9 cellular contexts compared by ENCODE assay signal in the genomic region with DNA sequence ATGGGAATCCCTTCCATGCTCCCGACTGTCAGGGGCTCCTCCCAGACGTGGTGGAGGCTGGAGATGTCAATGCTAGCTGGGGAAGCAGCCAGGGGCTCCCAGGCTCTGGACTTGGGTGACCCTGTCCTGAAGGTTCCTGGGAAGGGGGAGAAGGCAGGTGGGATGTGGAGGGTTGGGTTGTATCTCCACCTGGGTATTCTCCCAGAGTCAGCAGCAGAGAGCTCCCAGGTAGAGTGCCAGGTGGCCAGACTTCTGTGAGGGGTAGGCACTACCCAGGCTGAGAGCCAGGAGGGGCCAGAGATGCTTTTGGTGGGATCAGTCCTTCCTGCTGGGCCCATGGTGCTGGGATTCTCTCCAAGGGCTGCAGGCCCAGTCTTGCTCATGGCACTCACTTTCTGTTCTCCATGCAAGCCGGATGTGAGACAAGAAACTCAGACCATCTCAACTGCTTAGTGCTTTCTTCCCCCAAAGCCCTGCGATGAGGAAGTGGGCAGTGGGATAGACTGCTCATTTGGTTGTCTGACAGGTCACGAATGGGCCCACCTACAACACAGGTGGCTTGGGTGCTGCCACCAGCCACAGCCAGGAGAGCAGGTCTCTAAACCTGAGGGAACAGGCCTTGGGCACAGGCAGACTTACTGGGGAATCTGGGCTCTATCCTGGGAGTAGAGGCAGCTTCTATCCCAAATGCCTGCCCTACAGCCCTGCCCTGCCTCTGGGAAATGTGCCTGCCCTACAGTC. TPM values are rescaled to one million over a fixed set of nuclear protein-coding genes. Genes with fewer than 3 reads are reported as not detected.
A peak's percentile ranks its signal among the peaks of the same experiment; 100 is the strongest.
DNase-seq lines count a peak whose midpoint lies in the region; ATAC-seq and TF ChIP-seq lines count a peak whose summit lies in the region.
"Had no signal": no experiment of that assay in that cellular context is flagged by ENCODE, and none has a peak within 500 bp of the region (broad histone marks: within the 10 kb centered on the region; RNA-seq: fewer than 3 reads in every experiment).

No MANE protein-coding gene starts in this region.

- DNase-seq in left cardiac atrium (peak; percentile 15), right cardiac atrium (no peak), PC-3 (no peak), ureter (ENCODE audit: low spot score) (peak; percentile 57), MM.1S (no peak), NCI-H1694 treated with DMSO at 0.1 percent for 48 hours (lab: John Stamatoyannopoulos, UW) (no peak)
- no peak for DNase-seq in activated CD4-positive, CD25-positive, alpha-beta regulatory T cell (lab: John Stamatoyannopoulos, UW)

- H3K9me2 ChIP-seq in PC-3 (replicated peaks; ENCODE audit: low read length) (no peaks in the 10 kb centered on the region), MM.1S (replicated peaks; ENCODE audit: insufficient read depth, low read length) (no peaks in the 10 kb centered on the region)

- no peak overlapping the region for H3K4me3 ChIP-seq in right cardiac atrium (ENCODE audit: low read length)
- H3K4me3 ChIP-seq in PC-3 (ENCODE audit: low read length) = no peak overlapping the region
- H3K4me3 ChIP-seq in MM.1S (ENCODE audit: low read length) = no peak overlapping the region

- POLR2A ChIA-PET in PC-3 (lab: Charles Lee; ENCODE audit: unreplicated experiment) = no interaction called here

- no peaks in the 10 kb centered on the region for H4K20me1 ChIP-seq in PC-3 (ENCODE audit: low read length)
- no peaks in the 10 kb centered on the region for H4K20me1 ChIP-seq in MM.1S (ENCODE audit: insufficient read depth, low read length)

- H3K27ac ChIP-seq in right cardiac atrium (ENCODE audit: low read length) = no peak overlapping the region
- H3K27ac ChIP-seq in PC-3 (ENCODE audit: low read length) = peak overlapping the region; percentile 85
- H3K27ac ChIP-seq in MM.1S (ENCODE audit: low read length) = no peak overlapping the region
- H3K27ac ChIP-seq: C4-2B had no signal

- WGBS in right cardiac atrium = 73% methylated on average over 5 of the region's 5 CpGs

- ATAC-seq in left cardiac atrium (no peak), right cardiac atrium (no peak), HG02759 (IDR thresholded peaks at IDR 0.05; ENCODE audit: unreplicated experiment) (peak; percentile 76), PC-3 (no peak)

- H3K9ac ChIP-seq in PC-3 (ENCODE audit: low read length) (peak overlapping the region; percentile 39; the same call in 1 of the 2 replicates), MM.1S (ENCODE audit: low read length) (no peak overlapping the region)

- CTCF ChIA-PET in PC-3 (lab: Charles Lee) = interaction anchor here (1.0 kb wide), 1 partner anchor 29 kb away, joined by 3 read pairs; no protein-coding TSS in a partner anchor

- H3K4me2 ChIP-seq in PC-3 (ENCODE audit: low read length) (peak overlapping the region; percentile 26; the same call in 1 of the 2 replicates), MM.1S (ENCODE audit: low read depth, low read length) (no peak overlapping the region)

- TF ChIP-seq CTCF in PC-3 (conservative IDR thresholded peaks at IDR 0.05; ENCODE audit: low read depth, low read length) (no peak), MM.1S (IDR thresholded peaks at IDR 0.05; ENCODE audit: low read length) (no peak)

- H3K4me1 ChIP-seq in right cardiac atrium (ENCODE audit: control insufficient read depth, insufficient read depth, low read length) (peaks cover 3% of the 10 kb centered on the region), PC-3 (ENCODE audit: insufficient read depth, low read length) (peaks cover 41% of the 10 kb centered on the region), MM.1S (ENCODE audit: low read length) (no peaks in the 10 kb centered on the region)

- H3F3A ChIP-seq in PC-3 (ENCODE audit: low read length, unreplicated experiment) (no peaks in the 10 kb centered on the region), MM.1S (ENCODE audit: insufficient read depth, low read length) (no peaks in the 10 kb centered on the region)

- no peaks in the 10 kb centered on the region for H3K27me3 ChIP-seq in right cardiac atrium (ENCODE audit: control insufficient read depth, insufficient read depth)
- no peaks in the 10 kb centered on the region for H3K27me3 ChIP-seq in PC-3 (ENCODE audit: low read length)
- no peaks in the 10 kb centered on the region for H3K27me3 ChIP-seq in MM.1S (replicated peaks; ENCODE audit: insufficient read depth, low read length)

- intact Hi-C loops in left cardiac atrium (cut with DNase I) = loop anchor here in 1 of 2 donors (10.0 kb wide), 1 partner anchor 187 kb away; no protein-coding TSS in a partner anchor
- intact Hi-C loops in right cardiac atrium (cut with DNase I) = no loop called here
- intact Hi-C loops in PC-3 (cut with micrococcal nuclease) = loop anchor here (2.0 to 10.0 kb wide), 3 partner anchors 31 to 119 kb away; no protein-coding TSS in a partner anchor

- H2AFZ ChIP-seq in PC-3 (ENCODE audit: low read length) (no peak overlapping the region), MM.1S (ENCODE audit: low read length) (no peak overlapping the region)

- no peaks in the 10 kb centered on the region for H3K79me2 ChIP-seq in PC-3 (ENCODE audit: low read length)
- no peaks in the 10 kb centered on the region for H3K79me2 ChIP-seq in MM.1S (ENCODE audit: low read length)

- H3K9me3 ChIP-seq in right cardiac atrium (ENCODE audit: control insufficient read depth, low read length) = no peaks in the 10 kb centered on the region
- H3K9me3 ChIP-seq in PC-3 (ENCODE audit: low read length) = no peaks in the 10 kb centered on the region
- no peaks in the 10 kb centered on the region for H3K9me3 ChIP-seq in MM.1S (replicated peaks; ENCODE audit: insufficient read depth, low read length)

- H3K36me3 ChIP-seq in PC-3 (ENCODE audit: low read depth, low read length) (no peaks in the 10 kb centered on the region), MM.1S (replicated peaks; ENCODE audit: insufficient read depth, low read length) (no peaks in the 10 kb centered on the region)

- no TSS peak for BruUV-seq in PC-3 (replicated peaks; lab: Mats Ljungman, UMichigan)

RNA-seq across cellular contexts. Expression of a gene that starts 52.5 kb away (rescaled TPM):
- total RNA-seq in left cardiac atrium = 10 to 100 TPM; 75.8 to 98.7 TPM
- 100 to 1,000 TPM in 2 of 4 donors, 10 to 100 TPM in 2; 79.7 to 134 (median 106) TPM for total RNA-seq in right cardiac atrium
- 105 TPM for polyA plus RNA-seq in right cardiac atrium
- 0.69 and 1.2 TPM in 2 replicates for total RNA-seq in PC-3 (2014; rRNA removed)
- not detected for total RNA-seq in ureter

Comparison
In these comparisons a context has a peak if more than half of its experiments do, and no peak if none do; other contexts are left out.
1. DNase-seq: peak in left cardiac atrium (single experiment) and ureter (single experiment); none in right cardiac atrium (0 of 3), PC-3 (single experiment), MM.1S (single experiment), NCI-H1694 treated with DMSO at 0.1 percent for 48 hours (single experiment) and activated CD4-positive, CD25-positive, alpha-beta regulatory T cell (0 of 4).
2. RNA of a gene that starts 52.5 kb away (total RNA-seq): 79.7 to 134 TPM in right cardiac atrium and 75.8 to 98.7 TPM in left cardiac atrium; 0.69 to 1.2 TPM in PC-3 and not detected in ureter (single experiment); every median in the first group is over 10 times any median in the second.